24 cellular contexts compared by ENCODE assay signal in genomic region chr11:119450590-119450989, GRCh38. TPM values are rescaled to one million over a fixed set of nuclear protein-coding genes. Genes with fewer than 3 reads are reported as not detected.
"Had no signal": no experiment of that assay in that cellular context is flagged by ENCODE, and none has a peak within 500 bp of the region (broad histone marks: within the 10 kb centered on the region; RNA-seq: fewer than 3 reads in every experiment).

No MANE protein-coding gene starts in this region.

- H3K36me3 ChIP-seq: gastrocnemius medialis, left ventricle myocardium inferior, neutrophil, pancreas, tibial artery had no signal

- H3K4me3 ChIP-seq: coronary artery, gastrocnemius medialis, left ventricle myocardium inferior, pancreas, skin epidermis, tibial artery had no signal

- H3K27ac ChIP-seq: coronary artery, gastrocnemius medialis, left ventricle myocardium inferior, neutrophil, pancreas, skin epidermis, tibial artery had no signal

- H3K9me3 ChIP-seq: gastrocnemius medialis, left ventricle myocardium inferior, neutrophil, pancreas, tibial artery had no signal

- ATAC-seq: activated CD4-positive, alpha-beta T cell treated with anti-CD3 and anti-CD28 coated beads for 36 hours; gastrocnemius medialis; pancreas; right cardiac atrium; stimulated activated effector memory CD8-positive, alpha-beta T cell treated with anti-CD3 and anti-CD28 coated beads, Interleukin-12 subunit alpha, Interleukin-12 subunit beta, amount 100 ng/mL, for 72 hours; stimulated activated naive CD8-positive, alpha-beta T cell treated with anti-CD3 and anti-CD28 coated beads, Interleukin-15, amount 100 ng/mL, for 72 hours; T-helper 17 cell had no signal

- H3K4me1 ChIP-seq: gastrocnemius medialis, left ventricle myocardium inferior, pancreas, tibial artery had no signal

- DNase-seq: activated B cell treated with CpG ODN at 0.5 μM for 24 hours; activated CD4-positive, alpha-beta T cell treated with anti-CD3 and anti-CD28 coated beads for 36 hours; activated CD4-positive, alpha-beta T cell treated with anti-CD3 and anti-CD28 coated beads, Interleukin-2, amount 50 U/mL, for 4 hours; activated naive CD4-positive, alpha-beta T cell treated with Interleukin-2 at 50 U/mL for 16 hours; activated naive CD8-positive, alpha-beta T cell treated with anti-CD3 and anti-CD28 coated beads for 36 hours; activated T-cell treated with anti-CD3 and anti-CD28 coated beads, Interleukin-2, amount 50 U/mL, for 48 hours; amniotic stem cell; cerebellar nuclear complex; endodermal cell; gastrocnemius medialis; hypothalamus; left ventricle myocardium inferior; midbrain; pancreas; right cardiac atrium; stimulated activated CD4-positive, alpha-beta T cell treated with anti-CD3 and anti-CD28 coated beads, Interleukin-2, amount 100 ng/mL, for 24 hours; stimulated activated naive CD8-positive, alpha-beta T cell treated with anti-CD3 and anti-CD28 coated beads, Interleukin-15, amount 100 ng/mL, for 72 hours; T-helper 17 cell; tibial artery had no signal

- H3K27me3 ChIP-seq: gastrocnemius medialis, pancreas had no signal

RNA-seq across cellular contexts. Expression of gene THY1, which starts 27.6 kb away (rescaled TPM):
- total RNA-seq: activated B cell treated with CpG ODN at 0.5 μM for 24 hours, pulmonary artery endothelial cell had no signal
